16 cellular contexts compared by ENCODE assay signal in the genomic region with DNA sequence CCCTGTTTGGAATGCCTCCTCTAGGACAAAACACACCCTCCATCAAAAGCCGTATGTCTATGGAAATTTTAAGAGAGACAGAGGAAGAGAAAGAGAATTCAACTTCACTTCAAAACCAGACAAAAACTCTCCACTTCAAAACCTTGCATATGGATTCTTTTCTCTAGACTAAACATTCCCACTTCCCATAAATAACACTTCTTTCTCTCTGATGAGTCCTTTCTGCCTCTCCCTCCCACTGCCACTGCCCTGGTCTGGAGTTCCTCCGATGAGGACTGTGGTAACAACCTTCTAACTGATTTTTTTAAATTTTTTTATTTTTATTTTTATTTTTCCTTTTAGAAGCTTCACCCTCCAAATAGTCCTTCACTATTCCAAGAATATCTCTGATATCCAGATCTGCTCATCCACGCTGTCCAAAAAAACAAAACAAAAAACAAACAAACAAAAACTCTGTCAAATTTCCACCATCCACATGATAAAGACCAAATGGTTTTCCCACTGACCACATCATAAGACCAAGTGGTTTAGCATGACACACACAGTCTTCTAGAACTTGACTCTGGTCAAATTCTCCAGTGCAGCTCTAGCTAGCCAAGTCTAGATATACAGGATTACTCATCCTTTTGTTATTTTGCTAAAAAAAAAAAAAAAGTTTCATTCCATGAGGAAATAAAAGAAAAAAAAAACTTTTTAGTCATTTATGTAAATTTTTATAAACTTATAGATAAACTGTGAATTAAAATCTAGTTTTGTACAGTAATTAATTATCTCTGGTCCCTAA.
DNase-seq lines count a peak whose midpoint lies in the region; ATAC-seq, FAIRE-seq and TF ChIP-seq lines count a peak whose summit lies in the region.
"Had no signal": no experiment of that assay in that cellular context is flagged by ENCODE, and none has a peak within 500 bp of the region (broad histone marks: within the 10 kb centered on the region; RNA-seq: fewer than 3 reads in every experiment).

No MANE protein-coding gene starts in this region.

- no peaks in the 10 kb centered on the region for H3K4me1 ChIP-seq in psoas muscle
- no peaks in the 10 kb centered on the region for H3K4me1 ChIP-seq in lower lobe of right lung
- H3K4me1 ChIP-seq: upper lobe of left lung had no signal

- H3K27ac ChIP-seq in psoas muscle (no peak overlapping the region), lower lobe of right lung (no peak overlapping the region)
- H3K27ac ChIP-seq: neutrophil, upper lobe of left lung had no signal

- ATAC-seq in psoas muscle (no peak), lower lobe of right lung (no peak)
- ATAC-seq: activated CD8-positive, alpha-beta T cell treated with anti-CD3 and anti-CD28 coated beads, Interleukin-2, amount 10 ng/mL, durations not matched to agents 7 days and 5 days had no signal

- WGBS in psoas muscle, 3 donors: 46 to 85% (median 67%) methylated on average over 3 of the region's 3 CpGs

- H3K4me3 ChIP-seq in astrocyte of the cerebellum (ENCODE audit: low read depth, low read length) (no peak overlapping the region), psoas muscle (no peak overlapping the region), lower lobe of right lung (no peak overlapping the region)
- H3K4me3 ChIP-seq: HAP-1, upper lobe of left lung had no signal

- H3K36me3 ChIP-seq in psoas muscle (ENCODE audit: insufficient read depth in 1 of 2, low read depth in 1 of 2) (no peaks in the 10 kb centered on the region), lower lobe of right lung (no peaks in the 10 kb centered on the region)
- H3K36me3 ChIP-seq: HAP-1, neutrophil, upper lobe of left lung had no signal

- no peak for TF ChIP-seq CTCF in astrocyte of the cerebellum (IDR thresholded peaks at IDR 0.05; ENCODE audit: low read depth, low read length, missing control alignments)
- TF ChIP-seq CTCF in GM20000 (IDR thresholded peaks at IDR 0.05; ENCODE audit: extremely low read depth, missing control alignments): no peak
- no peak for TF ChIP-seq CTCF in psoas muscle (IDR thresholded peaks at IDR 0.05)
- TF ChIP-seq CTCF in lower lobe of right lung (IDR thresholded peaks at IDR 0.05): no peak

- H3K9me3 ChIP-seq in psoas muscle: no peaks in the 10 kb centered on the region
- H3K9me3 ChIP-seq in lower lobe of right lung: no peaks in the 10 kb centered on the region
- H3K9me3 ChIP-seq: HAP-1, neutrophil, upper lobe of left lung had no signal

- peak; percentile 74 for DNase-seq in A172 (ENCODE audit: low spot score)
- peak; percentile 9 for DNase-seq in H54 (ENCODE audit: insufficient read length, low spot score)
- DNase-seq in astrocyte of the cerebellum (ENCODE audit: low read depth): peak; percentile 92
- peak; percentile 82 for DNase-seq in glomerular visceral epithelial cell (ENCODE audit: extremely low spot score)
- no peak for DNase-seq in stimulated activated naive CD4-positive, alpha-beta T cell treated with Interleukin-2 at 50 U/mL for 16 hours (lab: John Stamatoyannopoulos, UW)
- no peak for DNase-seq in GM20000 (ENCODE audit: low spot score)
- DNase-seq in psoas muscle: no peak
- no peak for DNase-seq in lower lobe of right lung
- DNase-seq: activated CD8-positive, alpha-beta T cell treated with anti-CD3 and anti-CD28 coated beads, Interleukin-2, amount 10 ng/mL, durations not matched to agents 7 days and 5 days; head of caudate nucleus; NCI-H1105; RPMI8226; T1000; upper lobe of left lung had no signal

- no peak for TF ChIP-seq POLR2A in H54 (IDR thresholded peaks at IDR 0.05; ENCODE audit: low read depth, low read length)

- intact Hi-C loops in psoas muscle (cut with DNase I): no loop called here
- intact Hi-C loops in lower lobe of right lung (cut with DNase I): no loop called here

- no peaks in the 10 kb centered on the region for H3K27me3 ChIP-seq in psoas muscle (ENCODE audit: insufficient read depth in 3 of 3, low read length in 2 of 3)
- no peaks in the 10 kb centered on the region for H3K27me3 ChIP-seq in lower lobe of right lung (ENCODE audit: low read depth)
- H3K27me3 ChIP-seq: neutrophil, upper lobe of left lung had no signal

- FAIRE-seq in H54 (lab: Jason Lieb, UNC): peak; percentile 81

- in situ Hi-C loops in astrocyte of the cerebellum (cut with HindIII; ENCODE audit: low sequenced_read_pairs): no loop called here

Comparison
In these comparisons a context has a peak if more than half of its experiments do, and no peak if none do; other contexts are left out.
1. DNase-seq: peak in A172 (single experiment), H54 (single experiment), astrocyte of the cerebellum (single experiment) and glomerular visceral epithelial cell (single experiment); none in stimulated activated naive CD4-positive, alpha-beta T cell treated with Interleukin-2 at 50 U/mL for 16 hours (single experiment), GM20000 (single experiment), psoas muscle (0 of 2) and lower lobe of right lung (single experiment).